17 cellular contexts compared by ENCODE assay signal in genomic region chr21:38671716-38672115, GRCh38.
"Had no signal": no experiment of that assay in that cellular context is flagged by ENCODE, and none has a peak within 500 bp of the region (broad histone marks: within the 10 kb centered on the region; RNA-seq: fewer than 3 reads in every experiment).

No MANE protein-coding gene starts in this region.

- H3K9ac ChIP-seq: neural progenitor cell, parathyroid adenoma had no signal

- H3K9me3 ChIP-seq: adrenal gland, gastrocnemius medialis, stomach, thyroid gland, uterus had no signal

- H3K4me1 ChIP-seq: adrenal gland, gastrocnemius medialis, neural progenitor cell, parathyroid adenoma, uterus had no signal

- H3K79me2 ChIP-seq: parathyroid adenoma had no signal

- ATAC-seq: activated T-helper 17 cell treated with anti-CD3 and anti-CD28 coated beads, Interleukin-2, amount 50 U/mL, for 72 hours; gastrocnemius medialis; left lobe of liver; SK-N-SH treated with all-trans-retinoic acid at 6 μM for 48 hours had no signal

- H3K36me3 ChIP-seq: adrenal gland, gastrocnemius medialis, neural progenitor cell, stomach, thyroid gland, uterus had no signal

- H3K27ac ChIP-seq: adrenal gland, gastrocnemius medialis, neural progenitor cell, parathyroid adenoma, stomach, thyroid gland, uterus, VCaP had no signal

- H3K27me3 ChIP-seq: neural progenitor cell, thyroid gland, uterus had no signal

- H3K4me2 ChIP-seq: neural progenitor cell had no signal

- DNase-seq: activated CD4-positive, alpha-beta T cell treated with anti-CD3 and anti-CD28 coated beads for 1 hour; activated CD4-positive, alpha-beta T cell treated with anti-CD3 and anti-CD28 coated beads, Interleukin-2, amount 50 U/mL, for 48 hours; activated naive CD4-positive, alpha-beta T cell treated with anti-CD3 and anti-CD28 coated beads for 36 hours; adrenal gland; gastrocnemius medialis; stimulated activated CD4-positive, alpha-beta T cell treated with anti-CD3 and anti-CD28 coated beads, Interleukin-12 subunit alpha, Interleukin-12 subunit beta, amount 100 ng/mL, for 4 hours; stimulated activated CD4-positive, alpha-beta T cell treated with anti-CD3 and anti-CD28 coated beads, Interleukin-2, amount 100 ng/mL, for 24 hours; stomach; thyroid gland; uterus had no signal

- H2AFZ ChIP-seq: neural progenitor cell, parathyroid adenoma had no signal

- FAIRE-seq: islet of Langerhans had no signal

- H3K4me3 ChIP-seq: adrenal gland, gastrocnemius medialis, neural progenitor cell, stomach, thyroid gland, uterus had no signal
